1 cellular context compared by ENCODE assay signal in genomic region chr17:8222630-8223355, GRCh38.
TF ChIP-seq lines count a peak whose summit lies in the region.

No MANE protein-coding gene starts in this region.

TF ChIP-seq in GM12878, 131 proteins besides CTCF, POLR2A, EP300 and RAD21 (continued from another document and continues in another):
- no peak for TF ChIP-seq HDAC6 (IDR thresholded peaks at IDR 0.05; ENCODE audit: unreplicated experiment)
- no peak for TF ChIP-seq CHD4 (IDR thresholded peaks at IDR 0.05)
- peak; percentile 80 for TF ChIP-seq YY1 (IDR thresholded peaks at IDR 0.05; ENCODE audit: low read depth, low read length)
- TF ChIP-seq JUNB (IDR thresholded peaks at IDR 0.05) = no peak
- peak; percentile 43; the same call in 1 of the 2 replicates for TF ChIP-seq EED (IDR thresholded peaks at IDR 0.05; ENCODE audit: low read depth)
- TF ChIP-seq E2F8 (IDR thresholded peaks at IDR 0.05; ENCODE audit: low read depth, partially characterized antibody) = no peak
- no peak for TF ChIP-seq BRCA1 (IDR thresholded peaks at IDR 0.05; ENCODE audit: low read depth, low read length)
- peak; percentile 82 for TF ChIP-seq GABPA (IDR thresholded peaks at IDR 0.05; ENCODE audit: low read depth)
- TF ChIP-seq, protein P1, sequence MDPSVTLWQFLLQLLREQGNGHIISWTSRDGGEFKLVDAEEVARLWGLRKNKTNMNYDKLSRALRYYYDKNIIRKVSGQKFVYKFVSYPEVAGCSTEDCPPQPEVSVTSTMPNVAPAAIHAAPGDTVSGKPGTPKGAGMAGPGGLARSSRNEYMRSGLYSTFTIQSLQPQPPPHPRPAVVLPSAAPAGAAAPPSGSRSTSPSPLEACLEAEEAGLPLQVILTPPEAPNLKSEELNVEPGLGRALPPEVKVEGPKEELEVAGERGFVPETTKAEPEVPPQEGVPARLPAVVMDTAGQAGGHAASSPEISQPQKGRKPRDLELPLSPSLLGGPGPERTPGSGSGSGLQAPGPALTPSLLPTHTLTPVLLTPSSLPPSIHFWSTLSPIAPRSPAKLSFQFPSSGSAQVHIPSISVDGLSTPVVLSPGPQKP (IDR thresholded peaks at IDR 0.05; ENCODE audit: low read depth, low read length) = 0 out of 2 replicates have a peak, but pooled peaks have one; percentile 17
- no peak for TF ChIP-seq SKIL (IDR thresholded peaks at IDR 0.05; ENCODE audit: low read depth, poor library complexity, severe bottlenecking)
- TF ChIP-seq, protein P2, sequence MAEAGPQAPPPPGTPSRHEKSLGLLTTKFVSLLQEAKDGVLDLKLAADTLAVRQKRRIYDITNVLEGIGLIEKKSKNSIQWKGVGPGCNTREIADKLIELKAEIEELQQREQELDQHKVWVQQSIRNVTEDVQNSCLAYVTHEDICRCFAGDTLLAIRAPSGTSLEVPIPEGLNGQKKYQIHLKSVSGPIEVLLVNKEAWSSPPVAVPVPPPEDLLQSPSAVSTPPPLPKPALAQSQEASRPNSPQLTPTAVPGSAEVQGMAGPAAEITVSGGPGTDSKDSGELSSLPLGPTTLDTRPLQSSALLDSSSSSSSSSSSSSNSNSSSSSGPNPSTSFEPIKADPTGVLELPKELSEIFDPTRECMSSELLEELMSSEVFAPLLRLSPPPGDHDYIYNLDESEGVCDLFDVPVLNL (IDR thresholded peaks at IDR 0.05; ENCODE audit: low read depth, low read length) = no peak
- peak; percentile 99 for TF ChIP-seq ZNF24 (IDR thresholded peaks at IDR 0.05)
- TF ChIP-seq ZSCAN29 (IDR thresholded peaks at IDR 0.05) = peak; percentile 97
- TF ChIP-seq NR2C2 (IDR thresholded peaks at IDR 0.05; ENCODE audit: borderline replicate concordance, control insufficient read depth, insufficient read length, low read depth) = no peak
- no peak for TF ChIP-seq ZZZ3 (IDR thresholded peaks at IDR 0.05; ENCODE audit: control insufficient read depth, insufficient read length, low read depth)
- 0 out of 2 replicates have a peak, but pooled peaks have one; percentile 40 for TF ChIP-seq CHD1 (IDR thresholded peaks at IDR 0.05; ENCODE audit: low read depth, low read length)
- peak; percentile 56 for TF ChIP-seq LARP7 (IDR thresholded peaks at IDR 0.05)
- TF ChIP-seq ZNF274 (IDR thresholded peaks at IDR 0.05; ENCODE audit: insufficient read depth, insufficient read length) = no peak
- TF ChIP-seq SREBF1 (IDR thresholded peaks at IDR 0.05; ENCODE audit: low read length) = no peak
- no peak for TF ChIP-seq TCF12 (IDR thresholded peaks at IDR 0.05; ENCODE audit: low read depth, low read length)
- peak; percentile 86 for TF ChIP-seq ZNF217 (IDR thresholded peaks at IDR 0.05)
- TF ChIP-seq POU2F2 (IDR thresholded peaks at IDR 0.05; ENCODE audit: borderline replicate concordance, low read depth, low read length) = no peak; the same call in 2 of the 3 replicates
- TF ChIP-seq REST (IDR thresholded peaks at IDR 0.05; ENCODE audit: low read depth, low read length) = no peak
- no peak for TF ChIP-seq JUND (IDR thresholded peaks at IDR 0.05; ENCODE audit: low read depth, low read length)
- TF ChIP-seq SP1 (IDR thresholded peaks at IDR 0.05; ENCODE audit: low read depth, low read length) = peak; percentile 31
- TF ChIP-seq ZNF622 (IDR thresholded peaks at IDR 0.05) = no peak
- TF ChIP-seq CBX3 (IDR thresholded peaks at IDR 0.05; ENCODE audit: borderline replicate concordance, low read depth) = no peak
- TF ChIP-seq TAF1 (IDR thresholded peaks at IDR 0.05; ENCODE audit: borderline replicate concordance, low read depth, low read length) = peak; percentile 67
- TF ChIP-seq, protein P3, sequence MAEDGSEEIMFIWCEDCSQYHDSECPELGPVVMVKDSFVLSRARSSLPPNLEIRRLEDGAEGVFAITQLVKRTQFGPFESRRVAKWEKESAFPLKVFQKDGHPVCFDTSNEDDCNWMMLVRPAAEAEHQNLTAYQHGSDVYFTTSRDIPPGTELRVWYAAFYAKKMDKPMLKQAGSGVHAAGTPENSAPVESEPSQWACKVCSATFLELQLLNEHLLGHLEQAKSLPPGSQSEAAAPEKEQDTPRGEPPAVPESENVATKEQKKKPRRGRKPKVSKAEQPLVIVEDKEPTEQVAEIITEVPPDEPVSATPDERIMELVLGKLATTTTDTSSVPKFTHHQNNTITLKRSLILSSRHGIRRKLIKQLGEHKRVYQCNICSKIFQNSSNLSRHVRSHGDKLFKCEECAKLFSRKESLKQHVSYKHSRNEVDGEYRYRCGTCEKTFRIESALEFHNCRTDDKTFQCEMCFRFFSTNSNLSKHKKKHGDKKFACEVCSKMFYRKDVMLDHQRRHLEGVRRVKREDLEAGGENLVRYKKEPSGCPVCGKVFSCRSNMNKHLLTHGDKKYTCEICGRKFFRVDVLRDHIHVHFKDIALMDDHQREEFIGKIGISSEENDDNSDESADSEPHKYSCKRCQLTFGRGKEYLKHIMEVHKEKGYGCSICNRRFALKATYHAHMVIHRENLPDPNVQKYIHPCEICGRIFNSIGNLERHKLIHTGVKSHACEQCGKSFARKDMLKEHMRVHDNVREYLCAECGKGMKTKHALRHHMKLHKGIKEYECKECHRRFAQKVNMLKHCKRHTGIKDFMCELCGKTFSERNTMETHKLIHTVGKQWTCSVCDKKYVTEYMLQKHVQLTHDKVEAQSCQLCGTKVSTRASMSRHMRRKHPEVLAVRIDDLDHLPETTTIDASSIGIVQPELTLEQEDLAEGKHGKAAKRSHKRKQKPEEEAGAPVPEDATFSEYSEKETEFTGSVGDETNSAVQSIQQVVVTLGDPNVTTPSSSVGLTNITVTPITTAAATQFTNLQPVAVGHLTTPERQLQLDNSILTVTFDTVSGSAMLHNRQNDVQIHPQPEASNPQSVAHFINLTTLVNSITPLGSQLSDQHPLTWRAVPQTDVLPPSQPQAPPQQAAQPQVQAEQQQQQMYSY (CRISPR knock-in tag; IDR thresholded peaks at IDR 0.05) = no peak
- TF ChIP-seq, protein P4, sequence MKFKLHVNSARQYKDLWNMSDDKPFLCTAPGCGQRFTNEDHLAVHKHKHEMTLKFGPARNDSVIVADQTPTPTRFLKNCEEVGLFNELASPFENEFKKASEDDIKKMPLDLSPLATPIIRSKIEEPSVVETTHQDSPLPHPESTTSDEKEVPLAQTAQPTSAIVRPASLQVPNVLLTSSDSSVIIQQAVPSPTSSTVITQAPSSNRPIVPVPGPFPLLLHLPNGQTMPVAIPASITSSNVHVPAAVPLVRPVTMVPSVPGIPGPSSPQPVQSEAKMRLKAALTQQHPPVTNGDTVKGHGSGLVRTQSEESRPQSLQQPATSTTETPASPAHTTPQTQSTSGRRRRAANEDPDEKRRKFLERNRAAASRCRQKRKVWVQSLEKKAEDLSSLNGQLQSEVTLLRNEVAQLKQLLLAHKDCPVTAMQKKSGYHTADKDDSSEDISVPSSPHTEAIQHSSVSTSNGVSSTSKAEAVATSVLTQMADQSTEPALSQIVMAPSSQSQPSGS (IDR thresholded peaks at IDR 0.05; ENCODE audit: low read length) = no peak
- TF ChIP-seq STAT3 (IDR thresholded peaks at IDR 0.05; ENCODE audit: low read depth, low read length) = no peak
- no peak for TF ChIP-seq RBBP5 (conservative IDR thresholded peaks at IDR 0.05)
- peak; percentile 66 to 97 for TF ChIP-seq EGR1 (IDR thresholded peaks at IDR 0.05; ENCODE audit: borderline replicate concordance in 1 of 2, low read depth in 2 of 2, low read length in 2 of 2)
- TF ChIP-seq IRF4 (IDR thresholded peaks at IDR 0.05; ENCODE audit: low read depth, low read length) = no peak
- TF ChIP-seq SMARCA5 (IDR thresholded peaks at IDR 0.05) = peak; percentile 97
- TF ChIP-seq SREBF2 (IDR thresholded peaks at IDR 0.05; ENCODE audit: low read length) = peak; percentile 96
- 0 out of 2 replicates have a peak, but pooled peaks have one; percentile 12 for TF ChIP-seq SMC3 (IDR thresholded peaks at IDR 0.05; ENCODE audit: borderline replicate concordance, low read length)
- peak; percentile 42; the same call in 1 of the 2 replicates for TF ChIP-seq GATAD2B (conservative IDR thresholded peaks at IDR 0.05; ENCODE audit: low read depth)
- no peak for TF ChIP-seq ZNF384 (IDR thresholded peaks at IDR 0.05; ENCODE audit: borderline replicate concordance, low read depth, low read length)
- TF ChIP-seq POLR2AphosphoS5 (IDR thresholded peaks at IDR 0.05; ENCODE audit: low read length) = peak; percentile 73
- TF ChIP-seq RCOR1 (conservative IDR thresholded peaks at IDR 0.05; ENCODE audit: low read depth, low read length) = no peak
- no peak for TF ChIP-seq CHD2 (IDR thresholded peaks at IDR 0.05; ENCODE audit: borderline replicate concordance, low read depth, low read length)
- TF ChIP-seq TBL1XR1 (IDR thresholded peaks at IDR 0.05; ENCODE audit: low read depth, low read length) = peak; percentile 74; the same call in 1 of the 2 replicates
- no peak for TF ChIP-seq RAD51 (IDR thresholded peaks at IDR 0.05)
- peak; percentile 42; the same call in 1 of the 2 replicates for TF ChIP-seq DPF2 (IDR thresholded peaks at IDR 0.05)
- TF ChIP-seq FOXK2 (IDR thresholded peaks at IDR 0.05) = peak; percentile 70
- TF ChIP-seq RFX5 (IDR thresholded peaks at IDR 0.05; ENCODE audit: low read depth, low read length) = no peak
- TF ChIP-seq, protein P5, sequence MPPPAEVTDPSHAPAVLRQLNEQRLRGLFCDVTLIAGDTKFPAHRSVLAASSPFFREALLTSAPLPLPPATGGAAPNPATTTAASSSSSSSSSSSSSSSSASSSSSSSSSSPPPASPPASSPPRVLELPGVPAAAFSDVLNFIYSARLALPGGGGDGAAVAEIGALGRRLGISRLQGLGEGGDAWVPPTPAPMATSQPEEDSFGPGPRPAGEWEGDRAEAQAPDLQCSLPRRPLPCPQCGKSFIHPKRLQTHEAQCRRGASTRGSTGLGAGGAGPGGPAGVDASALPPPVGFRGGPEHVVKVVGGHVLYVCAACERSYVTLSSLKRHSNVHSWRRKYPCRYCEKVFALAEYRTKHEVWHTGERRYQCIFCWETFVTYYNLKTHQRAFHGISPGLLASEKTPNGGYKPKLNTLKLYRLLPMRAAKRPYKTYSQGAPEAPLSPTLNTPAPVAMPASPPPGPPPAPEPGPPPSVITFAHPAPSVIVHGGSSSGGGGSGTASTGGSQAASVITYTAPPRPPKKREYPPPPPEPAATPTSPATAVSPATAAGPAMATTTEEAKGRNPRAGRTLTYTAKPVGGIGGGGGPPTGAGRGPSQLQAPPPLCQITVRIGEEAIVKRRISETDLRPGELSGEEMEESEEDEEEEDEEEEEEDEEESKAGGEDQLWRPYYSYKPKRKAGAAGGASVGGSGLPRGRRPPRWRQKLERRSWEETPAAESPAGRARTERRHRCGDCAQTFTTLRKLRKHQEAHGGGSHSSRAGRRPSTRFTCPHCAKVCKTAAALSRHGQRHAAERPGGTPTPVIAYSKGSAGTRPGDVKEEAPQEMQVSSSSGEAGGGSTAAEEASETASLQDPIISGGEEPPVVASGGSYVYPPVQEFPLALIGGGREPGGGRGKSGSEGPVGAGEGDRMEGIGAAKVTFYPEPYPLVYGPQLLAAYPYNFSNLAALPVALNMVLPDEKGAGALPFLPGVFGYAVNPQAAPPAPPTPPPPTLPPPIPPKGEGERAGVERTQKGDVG (CRISPR knock-in tag; IDR thresholded peaks at IDR 0.05) = no peak
- no peak for TF ChIP-seq KDM1A (IDR thresholded peaks at IDR 0.05; ENCODE audit: borderline replicate concordance)
